In the genomic region with DNA sequence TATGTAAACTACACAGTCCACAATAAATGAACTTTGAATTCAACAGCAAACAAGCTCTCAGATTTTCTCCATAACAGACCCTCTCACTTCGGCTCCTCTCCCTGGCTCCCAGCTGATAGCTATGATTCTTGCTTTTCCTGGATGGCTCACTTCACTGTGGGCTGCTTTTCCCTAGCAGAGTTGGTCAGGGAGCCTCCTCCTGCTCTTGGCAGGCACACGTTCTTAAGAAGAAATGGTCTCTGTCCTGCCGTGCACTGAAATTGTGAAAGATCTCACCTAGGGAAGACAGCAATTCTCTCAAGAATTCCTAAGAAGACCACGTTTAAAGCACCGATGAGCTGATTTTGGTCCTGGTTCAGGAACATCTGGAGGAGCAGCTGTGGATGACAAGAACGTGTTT, we compare ENCODE assay signal across 25 cellular contexts.
"Had no signal": no experiment of that assay in that cellular context is flagged by ENCODE, and none has a peak within 500 bp of the region (broad histone marks: within the 10 kb centered on the region; RNA-seq: fewer than 3 reads in every experiment).

No MANE protein-coding gene starts in this region.

- H3K27me3 Mint-ChIP-seq: activated CD4-positive, alpha-beta T cell treated with anti-CD3 and anti-CD28 coated beads for 36 hours; activated naive CD8-positive, alpha-beta T cell had no signal

- FAIRE-seq: colon, frontal cortex, kidney, small intestine had no signal

- H3K9me3 ChIP-seq: body of pancreas, stomach, testis had no signal

- ATAC-seq: body of pancreas; left lobe of liver; stimulated activated effector memory CD8-positive, alpha-beta T cell treated with anti-CD3 and anti-CD28 coated beads, Interleukin-12 subunit alpha, Interleukin-12 subunit beta, amount 100 ng/mL, for 72 hours; WTC11 had no signal

- H3K27ac ChIP-seq: body of pancreas, dorsolateral prefrontal cortex, epithelial cell of prostate, stomach, testis had no signal

- H3K36me3 Mint-ChIP-seq: activated naive CD8-positive, alpha-beta T cell; mesothelial cell of epicardium; stimulated activated effector memory CD8-positive, alpha-beta T cell treated with anti-CD3 and anti-CD28 coated beads, Interleukin-12 subunit alpha, Interleukin-12 subunit beta, amount 100 ng/mL, for 72 hours; type B pancreatic cell; WTC11 had no signal

- DNase-seq: activated gamma-delta T cell; amniotic stem cell; body of pancreas; caudate nucleus; dorsolateral prefrontal cortex; endodermal cell; hypothalamus; kidney; small intestine; stimulated activated CD4-positive, alpha-beta T cell treated with anti-CD3 and anti-CD28 coated beads, Interleukin-4, amount 100 ng/mL, for 24 hours; stomach; testis had no signal

- H3K9me3 Mint-ChIP-seq: mesothelial cell of epicardium; neural crest cell; stimulated activated effector memory CD8-positive, alpha-beta T cell treated with anti-CD3 and anti-CD28 coated beads, Interleukin-12 subunit alpha, Interleukin-12 subunit beta, amount 100 ng/mL, for 72 hours; type B pancreatic cell; WTC11 had no signal

- H3K4me1 Mint-ChIP-seq: endodermal cell; mesothelial cell of epicardium; neural crest cell; stimulated activated effector memory CD8-positive, alpha-beta T cell treated with anti-CD3 and anti-CD28 coated beads, Interleukin-12 subunit alpha, Interleukin-12 subunit beta, amount 100 ng/mL, for 72 hours had no signal

- H3K4me3 Mint-ChIP-seq: activated CD4-positive, alpha-beta T cell treated with anti-CD3 and anti-CD28 coated beads for 36 hours; activated naive CD8-positive, alpha-beta T cell; endodermal cell; mesothelial cell of epicardium; neural crest cell; stimulated activated effector memory CD8-positive, alpha-beta T cell treated with anti-CD3 and anti-CD28 coated beads, Interleukin-12 subunit alpha, Interleukin-12 subunit beta, amount 100 ng/mL, for 72 hours; type B pancreatic cell; WTC11 had no signal

- H3K4me3 ChIP-seq: body of pancreas, dorsolateral prefrontal cortex, lung, stomach, testis had no signal

- H3K27ac Mint-ChIP-seq: activated CD4-positive, alpha-beta T cell treated with anti-CD3 and anti-CD28 coated beads for 36 hours; activated naive CD8-positive, alpha-beta T cell; endodermal cell; mesothelial cell of epicardium; progenitor cell of endocrine pancreas; stimulated activated effector memory CD8-positive, alpha-beta T cell treated with anti-CD3 and anti-CD28 coated beads, Interleukin-12 subunit alpha, Interleukin-12 subunit beta, amount 100 ng/mL, for 72 hours; type B pancreatic cell; WTC11 had no signal

- H3K36me3 ChIP-seq: stomach had no signal

- H3K27me3 ChIP-seq: body of pancreas, dorsolateral prefrontal cortex, stomach, testis had no signal

- H3K4me1 ChIP-seq: body of pancreas, stomach, testis had no signal
